8 cellular contexts compared by ENCODE assay signal in the genomic region with DNA sequence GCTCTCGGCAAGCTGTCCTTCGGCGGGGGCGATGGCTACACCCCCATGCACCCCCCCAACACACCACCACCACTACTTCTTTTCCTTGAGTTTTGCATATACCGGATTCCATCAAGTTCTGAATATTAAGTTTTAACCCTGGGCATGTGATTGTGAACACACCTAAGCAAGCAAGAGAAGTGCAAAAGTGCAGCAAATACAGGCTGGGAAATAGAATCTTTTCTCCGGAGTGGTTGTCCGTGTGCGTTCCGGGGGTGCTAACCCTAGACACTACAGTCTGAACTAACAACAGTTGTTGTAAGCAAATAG. TPM values are rescaled to one million over a fixed set of nuclear protein-coding genes. Genes with fewer than 3 reads are reported as not detected.
DNase-seq lines count a peak whose midpoint lies in the region; ATAC-seq and TF ChIP-seq lines count a peak whose summit lies in the region.

No MANE protein-coding gene starts in this region.

- H3K9ac ChIP-seq in mammary epithelial cell (ENCODE audit: insufficient read depth, low read length) (peak overlapping the region; percentile 89), mesendoderm (ENCODE audit: low read length) (peak overlapping the region; percentile 59)

- H3K4me1 Mint-ChIP-seq in activated naive CD4-positive, alpha-beta T cell treated with anti-CD3 and anti-CD28 coated beads, Interleukin-2, amount 10 ng/mL, durations not matched to agents 7 days and 5 days: peaks cover 32% of the 10 kb centered on the region

- H2AK5ac ChIP-seq in mesendoderm (ENCODE audit: low read length): no peak overlapping the region

- H3K4me3 Mint-ChIP-seq in activated naive CD4-positive, alpha-beta T cell treated with anti-CD3 and anti-CD28 coated beads, Interleukin-2, amount 10 ng/mL, durations not matched to agents 7 days and 5 days: peak overlapping the region; percentile 68

- H3K79me2 ChIP-seq in mammary epithelial cell (ENCODE audit: insufficient read depth, low read length) (peaks cover 64% of the 10 kb centered on the region), mesendoderm (ENCODE audit: control insufficient read depth, insufficient read depth, low read length) (no peaks in the 10 kb centered on the region)

- 0% methylated on average over 9 of the region's 9 CpGs for WGBS in mammary epithelial cell (ENCODE audit: low coverage, missing lambda C conversion rate)
- WGBS in mesendoderm (ENCODE audit: extremely low coverage, insufficient coverage, low lambda C conversion rate): no CpG with 5 or more reads among the region's 9 CpGs
- WGBS in urinary bladder: 4% methylated on average over 9 of the region's 9 CpGs

- H2BK120ac ChIP-seq in mesendoderm (ENCODE audit: low read depth, low read length): no peak overlapping the region

- no peak for ATAC-seq in activated naive CD4-positive, alpha-beta T cell treated with anti-CD3 and anti-CD28 coated beads, Interleukin-2, amount 50 U/mL, for 72 hours
- ATAC-seq in GM21723 (IDR thresholded peaks at IDR 0.05; ENCODE audit: unreplicated experiment) (no peak), HG02623 (IDR thresholded peaks at IDR 0.05; ENCODE audit: unreplicated experiment) (no peak)

- intact Hi-C loops in mammary epithelial cell (cut with micrococcal nuclease): loop anchor here (5.0 kb wide), 2 partner anchors 79 to 124 kb away; no protein-coding TSS in a partner anchor

- peak overlapping the region; percentile 78 for H3K56ac ChIP-seq in mesendoderm (ENCODE audit: low read length)

- in situ Hi-C loops in mammary epithelial cell (cut with MboI; ENCODE audit: low sequenced_read_pairs in 2 of 2): loop anchor here in 1 of 2 donors (25.0 kb wide), 1 partner anchor 164 kb away; no protein-coding TSS in a partner anchor

- H3K27ac Mint-ChIP-seq in activated naive CD4-positive, alpha-beta T cell treated with anti-CD3 and anti-CD28 coated beads, Interleukin-2, amount 10 ng/mL, durations not matched to agents 7 days and 5 days: no peak overlapping the region
- no peak overlapping the region for H3K27ac Mint-ChIP-seq in activated naive CD4-positive, alpha-beta T cell treated with anti-CD3 and anti-CD28 coated beads, Interleukin-2, amount 50 U/mL, for 72 hours

- H4K5ac ChIP-seq in mesendoderm (ENCODE audit: low read length): no peak overlapping the region

- H2BK5ac ChIP-seq in mesendoderm (ENCODE audit: low read length): no peak overlapping the region

- CTCF ChIA-PET in activated naive CD4-positive, alpha-beta T cell treated with anti-CD3 and anti-CD28 coated beads, Interleukin-2, amount 10 ng/mL, durations not matched to agents 7 days and 5 days (lab: Charles Lee): interaction anchor here (3.7 kb wide), 1 partner anchor 345 kb away, joined by 14 read pairs; no protein-coding TSS in a partner anchor
- CTCF ChIA-PET in mammary epithelial cell (lab: Charles Lee; ENCODE audit: low non-redundant PET): interaction anchor here (0.5 to 0.7 kb wide), 3 partner anchors 55 to 192 kb away, joined by 3 to 4 read pairs (median 3); no protein-coding TSS in a partner anchor

- DNase-seq in activated naive CD4-positive, alpha-beta T cell treated with anti-CD3 and anti-CD28 coated beads, Interleukin-2, amount 10 ng/mL, durations not matched to agents 7 days and 5 days: no peak
- DNase-seq in activated naive CD4-positive, alpha-beta T cell treated with anti-CD3 and anti-CD28 coated beads, Interleukin-2, amount 50 U/mL, for 72 hours (ENCODE audit: low spot score in 2 of 2): no peak
- DNase-seq in mammary epithelial cell (no peak), mesendoderm (no peak), NCI-H1417 treated with DMSO at 0.1 percent for 48 hours (lab: John Stamatoyannopoulos, UW) (no peak)

- BruUV-seq in mammary epithelial cell (replicated peaks; lab: Mats Ljungman, UMichigan): no TSS peak

- dilution Hi-C loops in mammary epithelial cell (cut with HindIII; ENCODE audit: low sequenced_read_pairs): loop anchor here (25.0 kb wide), 1 partner anchor 339 kb away; no protein-coding TSS in a partner anchor

- H3K27ac ChIP-seq in mammary epithelial cell (ENCODE audit: insufficient read depth, low read depth, low read length) (peak overlapping the region; percentile 75), mesendoderm (ENCODE audit: low read depth, low read length) (no peak overlapping the region), urinary bladder (ENCODE audit: low read depth) (no peak overlapping the region)

- H2AFZ ChIP-seq in mammary epithelial cell (ENCODE audit: low read depth, low read length): peak overlapping the region; percentile 78

- H3K4me2 ChIP-seq in mammary epithelial cell (ENCODE audit: insufficient read depth, low read depth, low read length) (peak overlapping the region; percentile 91), mesendoderm (ENCODE audit: low read length) (peak overlapping the region; percentile 52)

- H3K27me3 Mint-ChIP-seq in activated naive CD4-positive, alpha-beta T cell treated with anti-CD3 and anti-CD28 coated beads, Interleukin-2, amount 10 ng/mL, durations not matched to agents 7 days and 5 days: peaks cover 53% of the 10 kb centered on the region

- H3K36me3 ChIP-seq in mammary epithelial cell (ENCODE audit: insufficient read depth, low read length): no peaks in the 10 kb centered on the region
- no peaks in the 10 kb centered on the region for H3K36me3 ChIP-seq in mesendoderm (ENCODE audit: control insufficient read depth, insufficient read depth, low read length)
- H3K36me3 ChIP-seq in urinary bladder (ENCODE audit: insufficient read depth): no peaks in the 10 kb centered on the region

- H3K18ac ChIP-seq in mesendoderm (ENCODE audit: low read length): peak overlapping the region; percentile 42

- H3K4ac ChIP-seq in mesendoderm (ENCODE audit: low read depth, low read length): no peak overlapping the region

- H3K27me3 ChIP-seq in mammary epithelial cell (ENCODE audit: insufficient read depth, low read length) (no peaks in the 10 kb centered on the region), mesendoderm (ENCODE audit: insufficient read depth, low read length, poor library complexity) (peaks cover 2% of the 10 kb centered on the region)

- H3K79me1 ChIP-seq in mesendoderm (ENCODE audit: low read length): no peaks in the 10 kb centered on the region

- H3K23ac ChIP-seq in mesendoderm (ENCODE audit: low read length): no peak overlapping the region

- H2BK15ac ChIP-seq in mesendoderm (replicated peaks; ENCODE audit: low read depth): no peak overlapping the region

- H3K4me3 ChIP-seq in mammary epithelial cell (replicated peaks in 1 of 3; ENCODE audit: insufficient read depth in 1 of 3, low read depth in 2 of 3, low read length in 3 of 3) (peak overlapping the region; percentile 64 to 84 (median 71)), mesendoderm (ENCODE audit: low read length) (no peak overlapping the region), urinary bladder (ENCODE audit: low read depth, low read length) (peak overlapping the region; percentile 74)

- TF ChIP-seq CTCF in mammary epithelial cell (conservative IDR thresholded peaks at IDR 0.05 in 1 of 2, IDR thresholded peaks at IDR 0.05 in 1 of 2; ENCODE audit: extremely low read depth in 1 of 2, insufficient read depth in 1 of 2, low read depth in 1 of 2, low read length in 2 of 2): no peak

- H3K4me1 ChIP-seq in mammary epithelial cell (ENCODE audit: insufficient read depth, low read length) (peaks cover 41% of the 10 kb centered on the region), mesendoderm (ENCODE audit: control insufficient read depth, low read depth, low read length) (peaks cover 5% of the 10 kb centered on the region), urinary bladder (ENCODE audit: insufficient read depth) (peaks cover 2% of the 10 kb centered on the region)

- no peak overlapping the region for H4K8ac ChIP-seq in mesendoderm (ENCODE audit: low read depth, low read length)

- H3K9me3 Mint-ChIP-seq in activated naive CD4-positive, alpha-beta T cell treated with anti-CD3 and anti-CD28 coated beads, Interleukin-2, amount 10 ng/mL, durations not matched to agents 7 days and 5 days: no peaks in the 10 kb centered on the region
- no peaks in the 10 kb centered on the region for H3K9me3 Mint-ChIP-seq in activated naive CD4-positive, alpha-beta T cell treated with anti-CD3 and anti-CD28 coated beads, Interleukin-2, amount 50 U/mL, for 72 hours

- no peaks in the 10 kb centered on the region for H3K36me3 Mint-ChIP-seq in activated naive CD4-positive, alpha-beta T cell treated with anti-CD3 and anti-CD28 coated beads, Interleukin-2, amount 10 ng/mL, durations not matched to agents 7 days and 5 days
- H3K36me3 Mint-ChIP-seq in activated naive CD4-positive, alpha-beta T cell treated with anti-CD3 and anti-CD28 coated beads, Interleukin-2, amount 50 U/mL, for 72 hours: peaks cover 0 to 7% of the 10 kb centered on the region in 2 donors

- H3K9me3 ChIP-seq in mammary epithelial cell (replicated peaks; ENCODE audit: insufficient read depth, low read length): no peaks in the 10 kb centered on the region

- H4K20me1 ChIP-seq in mammary epithelial cell (ENCODE audit: insufficient read depth, low read length): no peaks in the 10 kb centered on the region

RNA-seq across cellular contexts. Expression of gene PRSS23, which starts 0.6 kb away (rescaled TPM):
- 1 to 10 TPM; 1.6 to 2.0 TPM for total RNA-seq in activated naive CD4-positive, alpha-beta T cell treated with anti-CD3 and anti-CD28 coated beads, Interleukin-2, amount 50 U/mL, for 72 hours
- total RNA-seq in mammary epithelial cell (100 to 1,000 TPM; 141 to 221 TPM), urinary bladder (169 TPM)
- polyA plus RNA-seq in mammary epithelial cell (138 TPM), urinary bladder (146 TPM)
- 65.9 TPM for polyA minus RNA-seq in mammary epithelial cell
- polyA plus RNA-seq in mesendoderm (2013, experiment 1 of 2): 3.9 TPM
- 4.1 TPM for polyA plus RNA-seq in mesendoderm (2013, experiment 2 of 2)

Comparison
In these comparisons a context has a peak if more than half of its experiments do, and no peak if none do; other contexts are left out.
1. RNA of gene PRSS23, which starts 0.6 kb away (total RNA-seq): 141 to 221 TPM in mammary epithelial cell and 169 TPM in urinary bladder (single experiment); 1.6 to 2.0 TPM in activated naive CD4-positive, alpha-beta T cell treated with anti-CD3 and anti-CD28 coated beads, Interleukin-2, amount 50 U/mL, for 72 hours; every median in the first group is over 10 times any median in the second.